9 cellular contexts compared by ENCODE assay signal in the genomic region with DNA sequence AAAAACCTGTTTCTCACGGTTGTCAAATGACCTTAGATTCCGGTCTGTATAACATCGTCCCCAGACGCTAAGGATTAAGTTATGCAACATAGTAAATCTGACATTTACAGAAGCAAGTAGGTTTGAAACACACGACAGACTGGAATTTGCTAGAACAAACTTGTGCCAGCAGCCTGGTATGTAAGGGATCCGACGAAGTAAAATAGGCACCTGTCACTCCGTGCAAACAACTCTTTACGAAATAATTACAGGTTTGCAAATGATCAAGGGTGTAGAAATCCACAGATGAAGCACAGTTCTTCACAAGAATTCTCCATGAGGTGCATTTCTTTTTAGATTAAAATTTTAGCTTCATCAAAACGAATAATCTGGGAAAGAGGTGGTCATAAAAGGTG. TPM values are rescaled to one million over a fixed set of nuclear protein-coding genes. Genes with fewer than 3 reads are reported as not detected.
DNase-seq lines count a peak whose midpoint lies in the region; ATAC-seq, FAIRE-seq and TF ChIP-seq lines count a peak whose summit lies in the region.
"Had no signal": no experiment of that assay in that cellular context is flagged by ENCODE, and none has a peak within 500 bp of the region (broad histone marks: within the 10 kb centered on the region; RNA-seq: fewer than 3 reads in every experiment).

No MANE protein-coding gene starts in this region.

- no peaks in the 10 kb centered on the region for H4K20me1 ChIP-seq in K562 (replicated peaks; ENCODE audit: control insufficient read depth, insufficient read depth, low read length)

- TF ChIP-seq CTCF in HEK293 (tag by site-specific recombination; IDR thresholded peaks at IDR 0.05): no peak
- TF ChIP-seq CTCF in NB4 (IDR thresholded peaks at IDR 0.05; ENCODE audit: low read depth, low read length): no peak
- TF ChIP-seq CTCF in K562 (IDR thresholded peaks at IDR 0.05 in 2 of 3, conservative IDR thresholded peaks at IDR 0.05 in 1 of 3; ENCODE audit: insufficient read depth in 2 of 3, low read depth in 1 of 3, low read length in 3 of 3): no peak
- no peak for TF ChIP-seq CTCF in left lung (IDR thresholded peaks at IDR 0.05)
- no peak for TF ChIP-seq CTCF in testis (IDR thresholded peaks at IDR 0.05)

- 1% methylated on average over 10 of the region's 10 CpGs for WGBS in K562 (ENCODE audit: insufficient coverage, low coverage, missing lambda C conversion rate)
- 0 to 1% methylated on average over 10 of the region's 10 CpGs for WGBS in testis, 2 donors

- H3K79me2 ChIP-seq in K562 (ENCODE audit: control insufficient read depth, insufficient read depth, low read length): peaks cover 32% of the 10 kb centered on the region

- H3K27me3 ChIP-seq in K562 (ENCODE audit: control insufficient read depth in 2 of 2, insufficient read depth in 2 of 2, low read length in 2 of 2) (no peaks in the 10 kb centered on the region), left lung (no peaks in the 10 kb centered on the region), testis (no peaks in the 10 kb centered on the region)

- ATAC-seq in GM18517 (IDR thresholded peaks at IDR 0.05; ENCODE audit: unreplicated experiment) (peak; percentile 30), K562 (peak; percentile 12; the same call in 2 of the 3 replicates), left lung (peak; percentile 43)

- CTCF ChIA-PET in HEK293 (lab: Yijun Ruan, JAX) (interaction anchor here (1.0 to 1.6 kb wide), 4 partner anchors 11 to 193 kb away, joined by 3 to 5 read pairs (median 4); no protein-coding TSS in a partner anchor), K562 (lab: Yijun Ruan, JAX; ENCODE audit: low intra/inter-chr PET ratio) (no interaction called here)

- peak; percentile 52 for FAIRE-seq in K562 (lab: Jason Lieb, UNC)
- FAIRE-seq: colon had no signal

- intact Hi-C loops in K562 (cut with micrococcal nuclease): no loop called here
- intact Hi-C loops in left lung (cut with DNase I): no loop called here
- intact Hi-C loops in testis (cut with DNase I; ENCODE audit: low total_unique reads): loop anchor here (10.0 kb wide), 1 partner anchor 154 kb away; no protein-coding TSS in a partner anchor

- TF ChIP-seq EP300 in K562 (IDR thresholded peaks at IDR 0.05; ENCODE audit: low read length): no peak

- H2AFZ ChIP-seq in K562 (ENCODE audit: low read depth, low read length): peak overlapping the region; percentile 98

- H3K4me2 ChIP-seq in K562 (ENCODE audit: insufficient read depth, low read length): peak overlapping the region; percentile 98

- POLR2A ChIA-PET in HEK293 (lab: Yijun Ruan, JAX): interaction anchor here (0.9 to 1.7 kb wide), 11 partner anchors 10 to 310 kb away, joined by 3 to 9 read pairs (median 3); a partner anchor contains a TSS
- POLR2A ChIA-PET in K562 (lab: Yijun Ruan, JAX): interaction anchor here (0.6 to 1.0 kb wide), 6 partner anchors 9 to 1224 kb away, joined by 3 to 8 read pairs (median 6); no protein-coding TSS in a partner anchor

- DNase-seq in NB4 (ENCODE audit: low read depth): peak; percentile 37
- DNase-seq in K562 (ENCODE audit: extremely low read depth in 1 of 4, low spot score in 3 of 4): peak in 1 of 4 experiments; percentile 24
- DNase-seq in left lung: no peak
- DNase-seq in testis: peak; percentile 25
- no peak for DNase-seq in effector CD8-positive, alpha-beta T cell (lab: John Stamatoyannopoulos, UW)
- no peak for DNase-seq in stimulated activated CD4-positive, alpha-beta T cell treated with anti-CD3 and anti-CD28 coated beads, Interleukin-2, amount 100 ng/mL, for 48 hours

- H3K36me3 ChIP-seq in HEK293 (ENCODE audit: control insufficient read depth in 2 of 2, insufficient read depth in 1 of 2, low read length in 2 of 2) (peaks cover 6 to 33% of the 10 kb centered on the region in 2 experiments; a peak in 2 of 3 replicates), K562 (ENCODE audit: control insufficient read depth, insufficient read depth, low read length) (peaks cover 14% of the 10 kb centered on the region), left lung (peaks cover 0 to 1% of the 10 kb centered on the region in 2 donors), testis (ENCODE audit: low read depth, missing control alignments) (no peaks in the 10 kb centered on the region)

- H3K4me3 ChIP-seq in HEK293 (ENCODE audit: low read depth, low read length): peak overlapping the region; percentile 80
- H3K4me3 ChIP-seq in NB4 (ENCODE audit: low read depth, low read length): peak overlapping the region; percentile 71
- peak overlapping the region; percentile 63 for H3K4me3 ChIP-seq in K562
- H3K4me3 ChIP-seq in left lung: peak overlapping the region; percentile 63 to 75
- peak overlapping the region; percentile 59 to 84 for H3K4me3 ChIP-seq in testis

- in situ Hi-C loops in K562 (cut with MboI): no loop called here

- no peaks in the 10 kb centered on the region for H3K9me1 ChIP-seq in K562 (ENCODE audit: control insufficient read depth, insufficient read depth, low read length)

- no peak for TF ChIP-seq RAD21 in K562 (CRISPR knock-in tag; conservative IDR thresholded peaks at IDR 0.05 in 1 of 2, IDR thresholded peaks at IDR 0.05 in 1 of 2)

- peaks cover 10% of the 10 kb centered on the region; the same call in 1 of the 2 replicates for H3K4me1 ChIP-seq in HEK293 (ENCODE audit: control insufficient read depth, insufficient read depth, low read length)
- H3K4me1 ChIP-seq in K562 (replicated peaks in 1 of 2; ENCODE audit: control insufficient read depth in 2 of 2, insufficient read depth in 2 of 2, low read length in 2 of 2): peaks cover 5 to 9% of the 10 kb centered on the region in 2 experiments; a peak in 2 of 5 replicates
- H3K4me1 ChIP-seq in left lung: peaks cover 0 to 27% of the 10 kb centered on the region in 2 donors
- H3K4me1 ChIP-seq in testis: peaks cover 7% of the 10 kb centered on the region

- TF ChIP-seq POLR2A in NB4 (IDR thresholded peaks at IDR 0.05; ENCODE audit: extremely low read depth, insufficient read length): no peak
- TF ChIP-seq POLR2A in K562 (conservative IDR thresholded peaks at IDR 0.05): no peak
- no peak for TF ChIP-seq POLR2A in testis (IDR thresholded peaks at IDR 0.05)

- BruUV-seq in K562 (replicated peaks; lab: Mats Ljungman, UMichigan): TSS peak; percentile 36

- H3K27ac ChIP-seq in HEK293 (ENCODE audit: extremely low read depth, low read depth, low read length): no peak overlapping the region
- peak overlapping the region; percentile 38; the same call in 2 of the 3 replicates for H3K27ac ChIP-seq in K562 (ENCODE audit: extremely low read depth, low read depth, low read length)
- H3K27ac ChIP-seq in left lung: peak overlapping the region; percentile 77 to 81
- peak overlapping the region; percentile 78 to 79 for H3K27ac ChIP-seq in testis

- no peaks in the 10 kb centered on the region for H3K9me3 ChIP-seq in HEK293 (ENCODE audit: control insufficient read depth, insufficient read depth, low read depth, low read length)
- H3K9me3 ChIP-seq in K562 (replicated peaks; ENCODE audit: control insufficient read depth, insufficient read depth, low read depth, low read length): no peaks in the 10 kb centered on the region; the same call in 1 of the 2 replicates
- peaks cover 0 to 4% of the 10 kb centered on the region in 2 donors for H3K9me3 ChIP-seq in left lung
- no peaks in the 10 kb centered on the region for H3K9me3 ChIP-seq in testis

- H3K9ac ChIP-seq in K562 (ENCODE audit: insufficient read depth in 1 of 2, low read depth in 2 of 2, low read length in 2 of 2): peak overlapping the region; percentile 88 to 90

TF ChIP-seq in HEK293, 187 proteins besides CTCF, POLR2A, EP300 and RAD21:
- TF ChIP-seq ZNF133 (tag by site-specific recombination; IDR thresholded peaks at IDR 0.05) (no peak), SP7 (tag by site-specific recombination; IDR thresholded peaks at IDR 0.05) (peak; percentile 80; the same call in 1 of the 2 replicates)

TF ChIP-seq in K562, 482 proteins besides CTCF, POLR2A, EP300 and RAD21 (continues in another document):
- TF ChIP-seq DDX20 (tag; IDR thresholded peaks at IDR 0.05; ENCODE audit: low read depth) (no peak), CEBPG (CRISPR knock-in tag; IDR thresholded peaks at IDR 0.05) (no peak), CEBPG (tag; conservative IDR thresholded peaks at IDR 0.05 in 1 of 2, IDR thresholded peaks at IDR 0.05 in 1 of 2) (peak in 1 of 2 experiments; percentile 45; a peak in 1 of 4 replicates), CEBPB (tag; IDR thresholded peaks at IDR 0.05) (peak; percentile 77), CAMTA2 (CRISPR knock-in tag; conservative IDR thresholded peaks at IDR 0.05) (no peak), FOXK1 (CRISPR knock-in tag; IDR thresholded peaks at IDR 0.05; ENCODE audit: borderline replicate concordance) (no peak)
- TF ChIP-seq, protein P1, sequence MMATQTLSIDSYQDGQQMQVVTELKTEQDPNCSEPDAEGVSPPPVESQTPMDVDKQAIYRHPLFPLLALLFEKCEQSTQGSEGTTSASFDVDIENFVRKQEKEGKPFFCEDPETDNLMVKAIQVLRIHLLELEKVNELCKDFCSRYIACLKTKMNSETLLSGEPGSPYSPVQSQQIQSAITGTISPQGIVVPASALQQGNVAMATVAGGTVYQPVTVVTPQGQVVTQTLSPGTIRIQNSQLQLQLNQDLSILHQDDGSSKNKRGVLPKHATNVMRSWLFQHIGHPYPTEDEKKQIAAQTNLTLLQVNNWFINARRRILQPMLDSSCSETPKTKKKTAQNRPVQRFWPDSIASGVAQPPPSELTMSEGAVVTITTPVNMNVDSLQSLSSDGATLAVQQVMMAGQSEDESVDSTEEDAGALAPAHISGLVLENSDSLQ (IDR thresholded peaks at IDR 0.05): 0 out of 2 replicates have a peak, but pooled peaks have one; percentile 8

RNA-seq across cellular contexts. Expression of a gene that starts 0.5 kb away (rescaled TPM):
- 5.1 and 18.0 TPM in 2 replicates for total RNA-seq in K562 (2011; cell fraction: chromatin; rRNA removed; ENCODE audit: low replicate concordance)
- total RNA-seq in K562 (2011; cell fraction: nucleolus; rRNA removed): 3.4 and 4.5 TPM in 2 replicates
- 11.1 and 18.9 TPM in 2 replicates for total RNA-seq in K562 (2011; cell fraction: nucleoplasm; rRNA removed)
- total RNA-seq in K562 (2014; rRNA removed) (32.7 and 33.0 TPM in 2 replicates), K562 (2014; rRNA removed; fragmentation: Illumina TruSeq; extraction: Trizol) (51.8 and 57.5 TPM in 2 replicates), K562 (2015; rRNA removed; fragmentation: Illumina TruSeq; extraction: Trizol) (39.1 and 43.8 TPM in 2 replicates), K562 (2021) (34.0 and 36.9 TPM in 2 replicates), left lung (10 to 100 TPM; 38.8 to 39.0 TPM), testis (10 to 100 TPM; 45.6 to 46.1 TPM)
- polyA plus RNA-seq in K562 (2011; rRNA removed) (41.1 and 48.4 TPM in 2 replicates), K562 (2014; fragmentation: Illumina TruSeq; extraction: Trizol) (48.3 and 63.2 TPM in 2 replicates), K562 (2014; fragmentation: Nextera tagmentation; extraction: Ambion mirVana) (10 to 100 TPM; 67.6 to 74.5 TPM), K562 (2014; rRNA removed) (42.6 and 43.5 TPM in 2 replicates), testis (ENCODE audit: insufficient read depth, low read depth, low replicate concordance) (39.6 TPM)
- 8.9 and 17.6 TPM in 2 replicates for polyA plus RNA-seq in K562 (2011; cell fraction: cytosol; rRNA removed)
- polyA plus RNA-seq in K562 (2011; cell fraction: nucleus; rRNA removed): 6.9 and 13.8 TPM in 2 replicates
- 29.9 and 41.6 TPM in 2 replicates for polyA plus RNA-seq in K562 (2012)
- 35.2 and 36.1 TPM in 2 replicates for polyA minus RNA-seq in K562 (2011; rRNA and poly(A)+ RNA removed)
- 10.5 and 12.0 TPM in 2 replicates for polyA minus RNA-seq in K562 (2011; cell fraction: cytosol; rRNA and poly(A)+ RNA removed)
- 10.6 and 19.3 TPM in 2 replicates for polyA minus RNA-seq in K562 (2011; cell fraction: nucleus; rRNA and poly(A)+ RNA removed)

Comparison
In these comparisons a context has a peak if more than half of its experiments do, and no peak if none do; other contexts are left out.
1. DNase-seq: peak in NB4 (single experiment) and testis (single experiment); none in left lung (0 of 2), effector CD8-positive, alpha-beta T cell (single experiment) and stimulated activated CD4-positive, alpha-beta T cell treated with anti-CD3 and anti-CD28 coated beads, Interleukin-2, amount 100 ng/mL, for 48 hours (0 of 2).
2. Peak in every context shown above with its lines, with median percentiles within 50 percentile points of each other: ATAC-seq and H3K4me3 ChIP-seq.